In genomic region chr10:127088908-127089307, GRCh38 we compare ENCODE assay signal across 21 cellular contexts.
A peak's percentile ranks its signal among the peaks of the same experiment; 100 is the strongest.
DNase-seq lines count a peak whose midpoint lies in the region; ATAC-seq, FAIRE-seq and TF ChIP-seq lines count a peak whose summit lies in the region.
"Had no signal": no experiment of that assay in that cellular context is flagged by ENCODE, and none has a peak within 500 bp of the region (broad histone marks: within the 10 kb centered on the region; RNA-seq: fewer than 3 reads in every experiment).

No MANE protein-coding gene starts in this region.

- no peaks in the 10 kb centered on the region for H3K27me3 Mint-ChIP-seq in WTC11 (ENCODE audit: low read depth)
- H3K27me3 Mint-ChIP-seq in endothelial cell (ENCODE audit: unreplicated experiment) = peaks cover 3% of the 10 kb centered on the region
- H3K27me3 Mint-ChIP-seq in activated CD4-positive, alpha-beta memory T cell treated with anti-CD3 and anti-CD28 coated beads for 36 hours = no peaks in the 10 kb centered on the region
- H3K27me3 Mint-ChIP-seq: CD4-positive, CD25-positive, alpha-beta regulatory T cell; CD8-positive, alpha-beta memory T cell; IgD-negative memory B cell had no signal

- H3K9me3 Mint-ChIP-seq in WTC11 (peaks cover 5% of the 10 kb centered on the region; the same call in 1 of the 2 replicates), endothelial cell (ENCODE audit: unreplicated experiment) (no peaks in the 10 kb centered on the region)
- no peaks in the 10 kb centered on the region for H3K9me3 Mint-ChIP-seq in stimulated activated effector memory CD8-positive, alpha-beta T cell treated with anti-CD3 and anti-CD28 coated beads, Interleukin-12 subunit alpha, Interleukin-12 subunit beta, amount 100 ng/mL, for 72 hours
- H3K9me3 Mint-ChIP-seq in activated CD4-positive, alpha-beta memory T cell treated with anti-CD3 and anti-CD28 coated beads for 36 hours = no peaks in the 10 kb centered on the region

- TF ChIP-seq CTCF in WTC11 (IDR thresholded peaks at IDR 0.05) (no peak), endothelial cell (IDR thresholded peaks at IDR 0.05; ENCODE audit: unreplicated experiment) (no peak), D721Med (IDR thresholded peaks at IDR 0.05; ENCODE audit: insufficient read depth, missing control alignments) (no peak)

- H3K4me3 Mint-ChIP-seq in WTC11 = no peak overlapping the region
- no peak overlapping the region for H3K4me3 Mint-ChIP-seq in endothelial cell (ENCODE audit: unreplicated experiment)
- H3K4me3 Mint-ChIP-seq in stimulated activated effector memory CD8-positive, alpha-beta T cell treated with anti-CD3 and anti-CD28 coated beads, Interleukin-12 subunit alpha, Interleukin-12 subunit beta, amount 100 ng/mL, for 72 hours = no peak overlapping the region
- H3K4me3 Mint-ChIP-seq in activated CD4-positive, alpha-beta memory T cell treated with anti-CD3 and anti-CD28 coated beads for 36 hours = no peak overlapping the region
- H3K4me3 Mint-ChIP-seq: CD4-positive, CD25-positive, alpha-beta regulatory T cell; CD8-positive, alpha-beta memory T cell; IgD-negative memory B cell had no signal

- no peak for FAIRE-seq in D721Med (lab: Jason Lieb, UNC)
- FAIRE-seq: A204.1, GM12892, GM18507, HepG2 had no signal

- CTCF ChIA-PET in WTC11 (lab: Charles Lee) = no interaction called here
- CTCF ChIA-PET in activated CD4-positive, alpha-beta memory T cell treated with anti-CD3 and anti-CD28 coated beads for 36 hours (lab: Charles Lee) = no interaction called here

- H3K4me1 Mint-ChIP-seq in WTC11 = peaks cover 7% of the 10 kb centered on the region; the same call in 1 of the 2 replicates
- H3K4me1 Mint-ChIP-seq in endothelial cell (ENCODE audit: unreplicated experiment) = peaks cover 16% of the 10 kb centered on the region
- no peaks in the 10 kb centered on the region for H3K4me1 Mint-ChIP-seq in stimulated activated effector memory CD8-positive, alpha-beta T cell treated with anti-CD3 and anti-CD28 coated beads, Interleukin-12 subunit alpha, Interleukin-12 subunit beta, amount 100 ng/mL, for 72 hours
- no peaks in the 10 kb centered on the region for H3K4me1 Mint-ChIP-seq in activated CD4-positive, alpha-beta memory T cell treated with anti-CD3 and anti-CD28 coated beads for 36 hours (ENCODE audit: low read depth)
- H3K4me1 Mint-ChIP-seq: CD4-positive, CD25-positive, alpha-beta regulatory T cell; CD8-positive, alpha-beta memory T cell; IgD-negative memory B cell had no signal

- ATAC-seq in WTC11 = no peak
- ATAC-seq in stimulated activated effector memory CD8-positive, alpha-beta T cell treated with anti-CD3 and anti-CD28 coated beads, Interleukin-12 subunit alpha, Interleukin-12 subunit beta, amount 100 ng/mL, for 72 hours = peak; percentile 47
- ATAC-seq: HepG2 had no signal

- H3K36me3 Mint-ChIP-seq in WTC11 = peaks cover 20% of the 10 kb centered on the region
- peaks cover 29% of the 10 kb centered on the region for H3K36me3 Mint-ChIP-seq in endothelial cell (ENCODE audit: low read depth, unreplicated experiment)
- H3K36me3 Mint-ChIP-seq in stimulated activated effector memory CD8-positive, alpha-beta T cell treated with anti-CD3 and anti-CD28 coated beads, Interleukin-12 subunit alpha, Interleukin-12 subunit beta, amount 100 ng/mL, for 72 hours = no peaks in the 10 kb centered on the region
- H3K36me3 Mint-ChIP-seq in activated CD4-positive, alpha-beta memory T cell treated with anti-CD3 and anti-CD28 coated beads for 36 hours = no peaks in the 10 kb centered on the region
- H3K36me3 Mint-ChIP-seq: CD4-positive, CD25-positive, alpha-beta regulatory T cell; CD8-positive, alpha-beta memory T cell; IgD-negative memory B cell had no signal

- DNase-seq in WTC11 (ENCODE audit: low spot score) = no peak
- no peak for DNase-seq in endothelial cell (ENCODE audit: low spot score)
- no peak for DNase-seq in stimulated activated effector memory CD8-positive, alpha-beta T cell treated with anti-CD3 and anti-CD28 coated beads, Interleukin-12 subunit alpha, Interleukin-12 subunit beta, amount 100 ng/mL, for 72 hours (ENCODE audit: low spot score in 2 of 2)
- DNase-seq in OCI-M2 (lab: John Stamatoyannopoulos, UW; ENCODE audit: unreplicated experiment) = no peak
- DNase-seq in activated CD4-positive, alpha-beta memory T cell treated with anti-CD3 and anti-CD28 coated beads for 36 hours = no peak
- DNase-seq in D721Med (ENCODE audit: insufficient read length, low spot score) = no peak
- DNase-seq: ACHN; BE2C; C1 segment of cervical spinal cord; CD4-positive, CD25-positive, alpha-beta regulatory T cell; CD8-positive, alpha-beta memory T cell; COR-L47; DMS153; DMS79; GDM1; GOT3 had no signal

- H3K27ac Mint-ChIP-seq in WTC11 = peak overlapping the region; percentile 36; the same call in 1 of the 2 replicates
- H3K27ac Mint-ChIP-seq in endothelial cell (ENCODE audit: unreplicated experiment) = peak overlapping the region; percentile 4
- H3K27ac Mint-ChIP-seq in stimulated activated effector memory CD8-positive, alpha-beta T cell treated with anti-CD3 and anti-CD28 coated beads, Interleukin-12 subunit alpha, Interleukin-12 subunit beta, amount 100 ng/mL, for 72 hours = no peak overlapping the region
- no peak overlapping the region for H3K27ac Mint-ChIP-seq in activated CD4-positive, alpha-beta memory T cell treated with anti-CD3 and anti-CD28 coated beads for 36 hours
- H3K27ac Mint-ChIP-seq: CD4-positive, CD25-positive, alpha-beta regulatory T cell; CD8-positive, alpha-beta memory T cell; IgD-negative memory B cell had no signal

- intact Hi-C loops in activated CD4-positive, alpha-beta memory T cell treated with anti-CD3 and anti-CD28 coated beads for 36 hours (cut with micrococcal nuclease) = no loop called here

- POLR2A ChIA-PET in WTC11 (lab: Charles Lee) = no interaction called here
- POLR2A ChIA-PET in activated CD4-positive, alpha-beta memory T cell treated with anti-CD3 and anti-CD28 coated beads for 36 hours (lab: Charles Lee) = no interaction called here

TF ChIP-seq in WTC11, 78 proteins besides CTCF, POLR2A, EP300 and RAD21 (continues in another document):
- TF ChIP-seq ZNF532 (CRISPR knock-in tag; IDR thresholded peaks at IDR 0.05; ENCODE audit: borderline replicate concordance) (no peak), AR (CRISPR knock-in tag; IDR thresholded peaks at IDR 0.05) (no peak), USF1 (CRISPR knock-in tag; IDR thresholded peaks at IDR 0.05) (no peak), ZNF396 (CRISPR knock-in tag; IDR thresholded peaks at IDR 0.05; ENCODE audit: borderline replicate concordance) (no peak)

Comparison
In these comparisons a context has a peak if more than half of its experiments do, and no peak if none do; other contexts are left out.
1. H3K27ac Mint-ChIP-seq: peak in WTC11 (single experiment) and endothelial cell (single experiment); none in stimulated activated effector memory CD8-positive, alpha-beta T cell treated with anti-CD3 and anti-CD28 coated beads, Interleukin-12 subunit alpha, Interleukin-12 subunit beta, amount 100 ng/mL, for 72 hours (single experiment) and activated CD4-positive, alpha-beta memory T cell treated with anti-CD3 and anti-CD28 coated beads for 36 hours (single experiment).